ENCODE assay signal across 8 cellular contexts in the genomic region with DNA sequence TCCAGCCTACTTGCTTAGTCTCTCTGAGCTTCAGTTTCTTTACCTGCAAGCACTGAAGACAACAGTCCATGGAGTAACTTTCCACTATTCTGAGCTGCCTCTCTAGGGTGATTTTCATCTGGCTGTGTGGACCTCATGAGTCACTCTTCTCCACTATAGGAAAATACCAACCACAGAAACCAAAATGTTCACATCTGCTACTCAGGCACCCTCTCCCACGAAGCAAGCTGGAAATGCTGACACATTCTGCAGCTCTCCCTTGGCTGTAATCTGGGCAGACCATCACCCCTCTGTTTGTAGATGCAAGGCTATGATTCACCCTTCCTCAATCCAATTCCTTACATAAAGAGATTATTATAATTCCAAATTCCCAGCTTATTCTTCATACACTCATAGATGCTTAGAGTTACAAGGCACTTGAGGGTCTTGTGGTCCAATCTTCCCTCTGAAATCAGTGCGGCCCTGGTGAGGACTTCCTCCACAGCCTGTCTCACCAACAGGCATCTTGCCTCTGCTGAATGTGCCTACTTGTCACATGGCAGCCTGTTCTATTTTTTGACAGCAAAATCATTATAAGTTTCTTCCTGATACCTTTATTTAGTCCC.
DNase-seq lines count a peak whose midpoint lies in the region; ATAC-seq and TF ChIP-seq lines count a peak whose summit lies in the region.

No MANE protein-coding gene starts in this region.

- H3K4me1 ChIP-seq in A673 (ENCODE audit: insufficient read depth, low read length, poor library complexity, severe bottlenecking) = no peaks in the 10 kb centered on the region

- BruUV-seq in A673 (replicated peaks; lab: Mats Ljungman, UMichigan) = no TSS peak

- no peaks in the 10 kb centered on the region for H3K9me3 Mint-ChIP-seq in activated naive CD8-positive, alpha-beta T cell (ENCODE audit: low read depth)

- POLR2A ChIA-PET in A673 (lab: Charles Lee; ENCODE audit: low non-redundant PET) = no interaction called here

- H3K27me3 Mint-ChIP-seq in activated naive CD8-positive, alpha-beta T cell = peaks cover 23% of the 10 kb centered on the region

- H3K36me3 Mint-ChIP-seq in activated naive CD8-positive, alpha-beta T cell = no peaks in the 10 kb centered on the region

- H3K4me1 Mint-ChIP-seq in activated naive CD8-positive, alpha-beta T cell (ENCODE audit: low read depth) = peaks cover 5% of the 10 kb centered on the region

- H3K27ac Mint-ChIP-seq in activated naive CD8-positive, alpha-beta T cell = peak overlapping the region; percentile 28

- no peaks in the 10 kb centered on the region for H3K36me3 ChIP-seq in A673 (ENCODE audit: insufficient read depth, low read length, poor library complexity, severe bottlenecking)

- intact Hi-C loops in A673 (cut with micrococcal nuclease; ENCODE audit: unreplicated experiment) = no loop called here

- CTCF ChIA-PET in A673 (lab: Charles Lee) = no interaction called here

- no peaks in the 10 kb centered on the region for H3K9me3 ChIP-seq in A673 (ENCODE audit: low read depth, low read length, poor library complexity, severe bottlenecking)

- no peak for TF ChIP-seq CTCF in A673 (conservative IDR thresholded peaks at IDR 0.05; ENCODE audit: low read depth, low read length)

- H3K4me3 ChIP-seq in A673 (ENCODE audit: low read depth, low read length, poor library complexity, severe bottlenecking) = no peak overlapping the region

- no peak overlapping the region for H3K4me3 Mint-ChIP-seq in activated naive CD8-positive, alpha-beta T cell

- peak; percentile 82 for ATAC-seq in GM21367 (IDR thresholded peaks at IDR 0.05; ENCODE audit: unreplicated experiment)
- peak; percentile 93 for ATAC-seq in HG03565 (IDR thresholded peaks at IDR 0.05; ENCODE audit: unreplicated experiment)

- H3K27me3 ChIP-seq in A673 (replicated peaks; ENCODE audit: insufficient read depth, low read depth, low read length, poor library complexity) = peaks cover 9% of the 10 kb centered on the region

- no peak overlapping the region for H3K27ac ChIP-seq in A673 (ENCODE audit: low read depth, low read length, poor library complexity, severe bottlenecking)

- DNase-seq in GM04503 (ENCODE audit: low read depth) (peak; percentile 98), occipital lobe (lab: John Stamatoyannopoulos, UW) (peak; percentile 72), A673 (ENCODE audit: low spot score) (no peak), NCI-H748 treated with DMSO at 0.1 percent for 48 hours (lab: John Stamatoyannopoulos, UW) (no peak), COR-L47 (lab: John Stamatoyannopoulos, UW) (no peak)

Comparison
In these comparisons a context has a peak if more than half of its experiments do, and no peak if none do; other contexts are left out.
1. DNase-seq: peak in GM04503 (single experiment) and occipital lobe (single experiment); none in A673 (single experiment), NCI-H748 treated with DMSO at 0.1 percent for 48 hours (single experiment) and COR-L47 (single experiment).